Comparison of ENCODE assay signal across 9 cellular contexts in genomic region chr3:5013021-5013906, GRCh38. TPM values are rescaled to one million over a fixed set of nuclear protein-coding genes. Genes with fewer than 3 reads are reported as not detected.
DNase-seq lines count a peak whose midpoint lies in the region; ATAC-seq and TF ChIP-seq lines count a peak whose summit lies in the region.
"Had no signal": no experiment of that assay in that cellular context is flagged by ENCODE, and none has a peak within 500 bp of the region (broad histone marks: within the 10 kb centered on the region; RNA-seq: fewer than 3 reads in every experiment).

No MANE protein-coding gene starts in this region.

- H3K4me3 Mint-ChIP-seq in CD8-positive, alpha-beta memory T cell, result no peak overlapping the region
- H3K4me3 Mint-ChIP-seq in activated naive CD8-positive, alpha-beta T cell treated with anti-CD3 and anti-CD28 coated beads, Interleukin-2, amount 50 U/mL, for 24 hours, result no peak overlapping the region

- no peaks in the 10 kb centered on the region for H3K27me3 ChIP-seq in CD8-positive, alpha-beta memory T cell (ENCODE audit: insufficient read depth, low read length, poor library complexity, severe bottlenecking)
- H3K27me3 ChIP-seq in lower lobe of right lung (ENCODE audit: low read depth), result no peaks in the 10 kb centered on the region

- peaks cover 42 to 59% (median 57%) of the 10 kb centered on the region in 3 donors for H3K4me1 Mint-ChIP-seq in CD8-positive, alpha-beta memory T cell
- peaks cover 79% of the 10 kb centered on the region for H3K4me1 Mint-ChIP-seq in activated naive CD8-positive, alpha-beta T cell treated with anti-CD3 and anti-CD28 coated beads, Interleukin-2, amount 50 U/mL, for 24 hours

- peak overlapping the region; percentile 1 for H3K27ac ChIP-seq in CD8-positive, alpha-beta memory T cell (ENCODE audit: low read depth, low read length)
- no peak overlapping the region for H3K27ac ChIP-seq in lower lobe of right lung

- no peak overlapping the region for H3K4me3 ChIP-seq in CD8-positive, alpha-beta memory T cell (ENCODE audit: low read length)
- H3K4me3 ChIP-seq in lower lobe of right lung, result no peak overlapping the region

- no peak for DNase-seq in CD8-positive, alpha-beta memory T cell
- DNase-seq in KBM-7, result peak; percentile 66
- DNase-seq in activated naive CD8-positive, alpha-beta T cell treated with anti-CD3 and anti-CD28 coated beads, Interleukin-2, amount 50 U/mL, for 24 hours, result peak; percentile 41
- no peak for DNase-seq in lower lobe of right lung
- DNase-seq in stimulated activated CD4-positive, alpha-beta T cell treated with anti-CD3 and anti-CD28 coated beads, Interleukin-2, amount 100 ng/mL, for 24 hours, result no peak
- DNase-seq in NCI-H2029 (lab: John Stamatoyannopoulos, UW), result no peak
- DNase-seq in activated CD4-positive, CD25-positive, alpha-beta regulatory T cell treated with anti-CD3 and anti-CD28 coated beads, Interleukin-2, amount 50 U/mL, for 72 hours, result no peak
- no peak for DNase-seq in NCI-H446 (lab: John Stamatoyannopoulos, UW)
- DNase-seq: midbrain had no signal

- H3K9me3 ChIP-seq in CD8-positive, alpha-beta memory T cell (ENCODE audit: low read length), result no peaks in the 10 kb centered on the region
- H3K9me3 ChIP-seq in lower lobe of right lung, result no peaks in the 10 kb centered on the region

- TF ChIP-seq CTCF in lower lobe of right lung (IDR thresholded peaks at IDR 0.05), result no peak

- H3K27me3 Mint-ChIP-seq in CD8-positive, alpha-beta memory T cell, result no peaks in the 10 kb centered on the region
- H3K27me3 Mint-ChIP-seq in activated naive CD8-positive, alpha-beta T cell treated with anti-CD3 and anti-CD28 coated beads, Interleukin-2, amount 50 U/mL, for 24 hours, result peaks cover 7% of the 10 kb centered on the region

- no peaks in the 10 kb centered on the region for H3K36me3 ChIP-seq in CD8-positive, alpha-beta memory T cell (ENCODE audit: insufficient read depth, low read length)
- no peaks in the 10 kb centered on the region for H3K36me3 ChIP-seq in lower lobe of right lung

- in situ Hi-C loops in KBM-7 (cut with MboI; ENCODE audit: low pct_unique_long_range_greater_than_20kb, low sequenced_read_pairs), result no loop called here

- peak overlapping the region in 3 of 8 donors; percentile 17 to 85 (median 23) for H3K27ac Mint-ChIP-seq in CD8-positive, alpha-beta memory T cell
- peak overlapping the region; percentile 68 for H3K27ac Mint-ChIP-seq in activated naive CD8-positive, alpha-beta T cell treated with anti-CD3 and anti-CD28 coated beads, Interleukin-2, amount 50 U/mL, for 24 hours

- no peaks in the 10 kb centered on the region for H3K36me3 Mint-ChIP-seq in CD8-positive, alpha-beta memory T cell
- no peaks in the 10 kb centered on the region for H3K36me3 Mint-ChIP-seq in activated naive CD8-positive, alpha-beta T cell treated with anti-CD3 and anti-CD28 coated beads, Interleukin-2, amount 50 U/mL, for 24 hours (ENCODE audit: low read depth)

- peaks cover 43% of the 10 kb centered on the region for H3K4me1 ChIP-seq in CD8-positive, alpha-beta memory T cell (ENCODE audit: insufficient read depth, low read length)
- peaks cover 43% of the 10 kb centered on the region for H3K4me1 ChIP-seq in lower lobe of right lung

- peak; percentile 39 for ATAC-seq in activated naive CD8-positive, alpha-beta T cell treated with anti-CD3 and anti-CD28 coated beads, Interleukin-2, amount 50 U/mL, for 24 hours
- ATAC-seq in lower lobe of right lung, result peak; percentile 19 to 35

- POLR2A ChIA-PET in CD8-positive, alpha-beta memory T cell (lab: Charles Lee), result no interaction called here

- intact Hi-C loops in lower lobe of right lung (cut with DNase I), result no loop called here

- no peaks in the 10 kb centered on the region for H3K9me3 Mint-ChIP-seq in CD8-positive, alpha-beta memory T cell
- no peaks in the 10 kb centered on the region for H3K9me3 Mint-ChIP-seq in activated naive CD8-positive, alpha-beta T cell treated with anti-CD3 and anti-CD28 coated beads, Interleukin-2, amount 50 U/mL, for 24 hours

- CTCF ChIA-PET in CD8-positive, alpha-beta memory T cell (lab: Charles Lee), result interaction anchor here (0.9 to 1.5 kb wide), 3 partner anchors 27 to 302 kb away, joined by 3 to 5 read pairs (median 4); no protein-coding TSS in a partner anchor

RNA-seq across cellular contexts. Expression of gene BHLHE40, which starts 34.0 kb away (rescaled TPM):
- 100 to 1,000 TPM; 174 to 180 TPM for total RNA-seq in CD8-positive, alpha-beta memory T cell
- 24.8 TPM for polyA plus RNA-seq in CD8-positive, alpha-beta memory T cell
- total RNA-seq in lower lobe of right lung, result 84.8 TPM

Comparison
In these comparisons a context has a peak if more than half of its experiments do, and no peak if none do; other contexts are left out.
1. DNase-seq: peak in KBM-7 (single experiment) and activated naive CD8-positive, alpha-beta T cell treated with anti-CD3 and anti-CD28 coated beads, Interleukin-2, amount 50 U/mL, for 24 hours (single experiment); none in CD8-positive, alpha-beta memory T cell (0 of 5), lower lobe of right lung (single experiment), stimulated activated CD4-positive, alpha-beta T cell treated with anti-CD3 and anti-CD28 coated beads, Interleukin-2, amount 100 ng/mL, for 24 hours (0 of 2), NCI-H2029 (single experiment), activated CD4-positive, CD25-positive, alpha-beta regulatory T cell treated with anti-CD3 and anti-CD28 coated beads, Interleukin-2, amount 50 U/mL, for 72 hours (single experiment) and NCI-H446 (0 of 2).